Comparison of ENCODE assay signal across 10 cellular contexts in genomic region chr6:135087803-135088202, GRCh38. TPM values are rescaled to one million over a fixed set of nuclear protein-coding genes. Genes with fewer than 3 reads are reported as not detected.
DNase-seq lines count a peak whose midpoint lies in the region; ATAC-seq, FAIRE-seq and TF ChIP-seq lines count a peak whose summit lies in the region.
"Had no signal": no experiment of that assay in that cellular context is flagged by ENCODE, and none has a peak within 500 bp of the region (broad histone marks: within the 10 kb centered on the region; RNA-seq: fewer than 3 reads in every experiment).

No MANE protein-coding gene starts in this region.

- no peaks in the 10 kb centered on the region for H3K79me2 ChIP-seq in GM12878 (ENCODE audit: control insufficient read depth, insufficient read depth, low read length)

- no peak for FAIRE-seq in GM12878 (lab: Jason Lieb, UNC)

- no peaks in the 10 kb centered on the region for H4K20me1 ChIP-seq in GM12878 (ENCODE audit: control insufficient read depth, insufficient read depth)

- TF ChIP-seq CTCF in GM12878 (IDR thresholded peaks at IDR 0.05 in 2 of 3, conservative IDR thresholded peaks at IDR 0.05 in 1 of 3; ENCODE audit: control insufficient read depth in 2 of 3, extremely low read depth in 1 of 3, insufficient read depth in 1 of 3, low read depth in 3 of 3, low read length in 3 of 3), result no peak

- H3K4me3 ChIP-seq in GM12878, result no peak overlapping the region
- H3K4me3 ChIP-seq: left ventricle myocardium inferior had no signal

- no peak for TF ChIP-seq POLR2A in GM12878 (IDR thresholded peaks at IDR 0.05; ENCODE audit: low read depth, low read length)

- H3K36me3 ChIP-seq in GM12878 (ENCODE audit: control insufficient read depth in 2 of 2, insufficient read depth in 2 of 2, low read length in 1 of 2), result no peaks in the 10 kb centered on the region
- H3K36me3 ChIP-seq: left ventricle myocardium inferior had no signal

- H3K36me3 Mint-ChIP-seq in T-cell, result no peaks in the 10 kb centered on the region
- H3K36me3 Mint-ChIP-seq in stimulated activated naive CD8-positive, alpha-beta T cell treated with anti-CD3 and anti-CD28 coated beads, Interleukin-15, Interleukin-2, amounts not matched to agents 100 ng/mL and 50 ng/mL, for 24 hours (ENCODE audit: low read depth), result no peaks in the 10 kb centered on the region

- H3K4me1 Mint-ChIP-seq in T-cell, result peaks cover 68 to 74% (median 71%) of the 10 kb centered on the region in 3 donors
- H3K4me1 Mint-ChIP-seq in stimulated activated naive CD8-positive, alpha-beta T cell treated with anti-CD3 and anti-CD28 coated beads, Interleukin-15, Interleukin-2, amounts not matched to agents 100 ng/mL and 50 ng/mL, for 24 hours (ENCODE audit: low read depth), result peaks cover 84% of the 10 kb centered on the region

- in situ Hi-C loops in GM12878 (cut with MboI), result no loop called here

- no TSS peak for BruUV-seq in GM12878 (replicated peaks; lab: Mats Ljungman, UMichigan)

- RAD21 ChIA-PET in GM12878 (lab: Charles Lee; ENCODE audit: unreplicated experiment), result interaction anchor here (1.0 to 6.0 kb wide), 24 partner anchors 12 to 235 kb away, joined by 3 to 75 read pairs (median 18); partner anchors contain the start of gene HBS1L

- intact Hi-C loops in GM12878 (cut with micrococcal nuclease; ENCODE audit: unreplicated experiment), result loop anchor here (1.0 to 2.0 kb wide), 3 partner anchors 33 to 96 kb away; partner anchors contain the start of gene HBS1L

- TF ChIP-seq RAD21 in GM12878 (IDR thresholded peaks at IDR 0.05; ENCODE audit: insufficient read depth, low read depth, low read length), result no peak

- H3K27me3 ChIP-seq in GM12878 (replicated peaks in 1 of 2; ENCODE audit: control insufficient read depth in 2 of 2, insufficient read depth in 2 of 2, low read length in 1 of 2), result no peaks in the 10 kb centered on the region; a peak in 1 of 4 replicates

- DNase-seq in activated gamma-delta T cell treated with Interleukin-2 at 50 U/mL for 16 hours (peak; percentile 39), activated gamma-delta T cell (lab: John Stamatoyannopoulos, UW) (no peak), T-cell (peak in 30 of 34 experiments; percentile 7 to 67 (median 34)), GM12878 (ENCODE audit: low read depth, low spot score) (no peak), SKM-1 (lab: John Stamatoyannopoulos, UW; ENCODE audit: unreplicated experiment) (no peak)
- DNase-seq: left ventricle myocardium inferior, NCI-H510A had no signal

- peaks cover 0 to 5% (median 1%) of the 10 kb centered on the region in 3 donors for H3K9me3 Mint-ChIP-seq in T-cell
- H3K9me3 Mint-ChIP-seq in stimulated activated naive CD8-positive, alpha-beta T cell treated with anti-CD3 and anti-CD28 coated beads, Interleukin-15, Interleukin-2, amounts not matched to agents 100 ng/mL and 50 ng/mL, for 24 hours, result no peaks in the 10 kb centered on the region

- CTCF ChIA-PET in T-cell (lab: Charles Lee) (interaction anchor here (0.5 to 3.5 kb wide), 17 partner anchors 12 to 1249 kb away, joined by 3 to 26 read pairs (median 3); partner anchors contain the start of genes HBS1L (in 1 of the 2) and MYB (in 1 of the 2)), GM12878 (lab: Yijun Ruan, JAX) (interaction anchor here (0.7 to 8.1 kb wide), 25 partner anchors 11 to 336 kb away, joined by 3 to 73 read pairs (median 4); partner anchors contain the start of gene HBS1L)

- POLR2A ChIA-PET in T-cell (lab: Charles Lee), result interaction anchor here (0.5 to 3.2 kb wide), 6 partner anchors 15 to 1044 kb away, joined by 3 to 16 read pairs (median 4); partner anchors contain the start of gene HBS1L (in 1 of the 2)
- POLR2A ChIA-PET in GM12878 (lab: Charles Lee), result interaction anchor here (0.9 to 5.1 kb wide), 12 partner anchors 14 to 84 kb away, joined by 3 to 28 read pairs (median 6); partner anchors contain the start of gene HBS1L

- peak overlapping the region; percentile 59 for H3K27ac ChIP-seq in GM12878 (ENCODE audit: control insufficient read depth, insufficient read depth)
- H3K27ac ChIP-seq: left ventricle myocardium inferior had no signal

- peak in 1 of 2 experiments; percentile 53; a peak in 1 of 4 replicates for TF ChIP-seq EP300 in GM12878 (IDR thresholded peaks at IDR 0.05; ENCODE audit: borderline replicate concordance in 1 of 2, control insufficient read depth in 1 of 2, low read depth in 2 of 2, low read length in 2 of 2)

- peak overlapping the region; percentile 46 to 76 (median 48) for H3K4me3 Mint-ChIP-seq in T-cell
- peak overlapping the region; percentile 76 for H3K4me3 Mint-ChIP-seq in stimulated activated naive CD8-positive, alpha-beta T cell treated with anti-CD3 and anti-CD28 coated beads, Interleukin-15, Interleukin-2, amounts not matched to agents 100 ng/mL and 50 ng/mL, for 24 hours

- no peaks in the 10 kb centered on the region for H3K27me3 Mint-ChIP-seq in T-cell
- H3K27me3 Mint-ChIP-seq in stimulated activated naive CD8-positive, alpha-beta T cell treated with anti-CD3 and anti-CD28 coated beads, Interleukin-15, Interleukin-2, amounts not matched to agents 100 ng/mL and 50 ng/mL, for 24 hours, result no peaks in the 10 kb centered on the region

- peak overlapping the region; percentile 57 for H2AFZ ChIP-seq in GM12878 (ENCODE audit: control insufficient read depth, low read depth, low read length)

- H3K27ac Mint-ChIP-seq in T-cell, result peak overlapping the region; percentile 92 to 93
- peak overlapping the region; percentile 98 for H3K27ac Mint-ChIP-seq in stimulated activated naive CD8-positive, alpha-beta T cell treated with anti-CD3 and anti-CD28 coated beads, Interleukin-15, Interleukin-2, amounts not matched to agents 100 ng/mL and 50 ng/mL, for 24 hours

- no peaks in the 10 kb centered on the region for H3K9me3 ChIP-seq in GM12878 (replicated peaks; ENCODE audit: control insufficient read depth, insufficient read depth, low read length)
- H3K9me3 ChIP-seq: left ventricle myocardium inferior had no signal

- H3K9ac ChIP-seq in GM12878 (ENCODE audit: control insufficient read depth, insufficient read depth, low read length), result no peak overlapping the region

- SMC1A ChIA-PET in GM12878 (lab: Charles Lee; ENCODE audit: uncharacterized antibody, unreplicated experiment), result interaction anchor here (0.5 to 8.1 kb wide), 38 partner anchors 12 to 1202 kb away, joined by 3 to 56 read pairs (median 8); partner anchors contain the start of genes BCLAF1 and HBS1L

- peaks cover 33% of the 10 kb centered on the region for H3K4me1 ChIP-seq in GM12878 (ENCODE audit: control insufficient read depth, insufficient read depth, low read length)
- H3K4me1 ChIP-seq: left ventricle myocardium inferior had no signal

- peak overlapping the region; percentile 61 for H3K4me2 ChIP-seq in GM12878 (ENCODE audit: control insufficient read depth, insufficient read depth)

- WGBS in GM12878 (ENCODE audit: insufficient coverage, insufficient replicate concordance, low lambda C conversion rate, missing lambda C conversion rate), result 63% methylated on average over 5 of the region's 5 CpGs

- peak; percentile 65 to 84 (median 81) for ATAC-seq in T-cell (replicated peaks in 1 of 4)
- ATAC-seq in GM12878, result peak; percentile 42
- ATAC-seq in HG03442 (IDR thresholded peaks at IDR 0.05; ENCODE audit: unreplicated experiment), result no peak
- ATAC-seq in GM21737 (IDR thresholded peaks at IDR 0.05; ENCODE audit: unreplicated experiment), result no peak

TF ChIP-seq in GM12878, 131 proteins besides CTCF, POLR2A, EP300 and RAD21 (continues in another document):
- no peak for TF ChIP-seq HDAC6 (IDR thresholded peaks at IDR 0.05; ENCODE audit: unreplicated experiment)
- no peak for TF ChIP-seq ELK1 (IDR thresholded peaks at IDR 0.05; ENCODE audit: low read depth, low read length)
- TF ChIP-seq JUNB (IDR thresholded peaks at IDR 0.05), result no peak
- no peak for TF ChIP-seq LARP7 (IDR thresholded peaks at IDR 0.05)
- no peak for TF ChIP-seq SPI1 (IDR thresholded peaks at IDR 0.05; ENCODE audit: borderline replicate concordance, insufficient read depth, low read depth, low read length)
- TF ChIP-seq NFYA (IDR thresholded peaks at IDR 0.05; ENCODE audit: borderline replicate concordance, low read depth, low read length), result no peak
- TF ChIP-seq RAD51 (IDR thresholded peaks at IDR 0.05), result peak; percentile 90
- TF ChIP-seq PML (IDR thresholded peaks at IDR 0.05; ENCODE audit: low read length), result no peak

RNA-seq across cellular contexts. Expression of gene HBS1L, which starts 33.2 kb away (rescaled TPM):
- total RNA-seq in T-cell, result 100 to 1,000 TPM in 1 of 5 donors, 10 to 100 TPM in 4; 51.4 to 112 (median 69.7) TPM
- 177 and 182 TPM in 2 replicates for total RNA-seq in GM12878 (2013; cell fraction: nucleolus; rRNA removed)
- 67.9 and 90.2 TPM in 2 replicates for total RNA-seq in GM12878 (2014; rRNA removed)
- total RNA-seq in GM12878 (2014; rRNA removed; fragmentation: Illumina TruSeq; extraction: Trizol), result 85.9 and 93.6 TPM in 2 replicates
- total RNA-seq in GM12878 (2021), result 68.1 and 79.1 TPM in 2 replicates
- polyA plus RNA-seq in GM12878 (2011; ENCODE audit: low read depth), result 74.4 TPM
- polyA plus RNA-seq in GM12878 (2011; rRNA removed), result 106 and 146 TPM in 2 replicates
- 36.2 and 41.1 TPM in 2 replicates for polyA plus RNA-seq in GM12878 (2011; cell fraction: cytosol; rRNA removed)
- 53.7 and 60.6 TPM in 2 replicates for polyA plus RNA-seq in GM12878 (2011; cell fraction: nucleus; rRNA removed)
- 51.2 and 61.3 TPM in 2 replicates for polyA plus RNA-seq in GM12878 (2012)
- polyA plus RNA-seq in GM12878 (2014; fragmentation: Illumina TruSeq; extraction: Trizol), result 74.0 and 96.1 TPM in 2 replicates
- polyA plus RNA-seq in GM12878 (2014; fragmentation: Nextera tagmentation; extraction: Ambion mirVana), result 10 to 100 TPM; 58.7 to 83.6 TPM
- 53.4 and 71.1 TPM in 2 replicates for polyA plus RNA-seq in GM12878 (2014; rRNA removed)
- 100 to 1,000 TPM; 132 to 142 TPM for polyA plus RNA-seq in GM12878 (2016; fragmentation: Nextera tagmentation; extraction: Ambion mirVana)
- 92.4 and 120 TPM in 2 replicates for polyA minus RNA-seq in GM12878 (2011; rRNA and poly(A)+ RNA removed)
- 40.5 and 42.4 TPM in 2 replicates for polyA minus RNA-seq in GM12878 (2011; cell fraction: cytosol; rRNA and poly(A)+ RNA removed)
- polyA minus RNA-seq in GM12878 (2011; cell fraction: nucleus; rRNA and poly(A)+ RNA removed), result 58.0 and 75.3 TPM in 2 replicates

Comparison
In these comparisons a context has a peak if more than half of its experiments do, and no peak if none do; other contexts are left out.
1. DNase-seq: peak in activated gamma-delta T cell treated with Interleukin-2 at 50 U/mL for 16 hours (single experiment) and T-cell (30 of 34); none in activated gamma-delta T cell (single experiment), GM12878 (single experiment) and SKM-1 (single experiment).
2. ATAC-seq: peak in T-cell (4 of 4) and GM12878 (single experiment); none in HG03442 (single experiment) and GM21737 (single experiment).